10 cellular contexts compared by ENCODE assay signal in genomic region chr2:73938761-73939352, GRCh38. TPM values are rescaled to one million over a fixed set of nuclear protein-coding genes. Genes with fewer than 3 reads are reported as not detected.
A peak's percentile ranks its signal among the peaks of the same experiment; 100 is the strongest.
DNase-seq lines count a peak whose midpoint lies in the region; ATAC-seq, FAIRE-seq and TF ChIP-seq lines count a peak whose summit lies in the region.
"Had no signal": no experiment of that assay in that cellular context is flagged by ENCODE, and none has a peak within 500 bp of the region (broad histone marks: within the 10 kb centered on the region; RNA-seq: fewer than 3 reads in every experiment).

No MANE protein-coding gene starts in this region.

- FAIRE-seq in RCC 7860 (lab: Jason Lieb, UNC): peak; percentile 69

- H3K9me3 ChIP-seq in DND-41 (ENCODE audit: insufficient read depth, low read length, severe bottlenecking): no peaks in the 10 kb centered on the region

- H3K4me3 ChIP-seq in DND-41 (ENCODE audit: low read depth in 1 of 2, low read length in 2 of 2): no peak overlapping the region
- H3K4me3 ChIP-seq in choroid plexus epithelial cell (ENCODE audit: low read depth, low read length): no peak overlapping the region

- H3K27me3 ChIP-seq in DND-41 (ENCODE audit: insufficient read depth, low read length, poor library complexity): no peaks in the 10 kb centered on the region

- ATAC-seq in DND-41 (ENCODE audit: insufficient read depth, low read depth) (peak; percentile 71), HG02852 (IDR thresholded peaks at IDR 0.05; ENCODE audit: unreplicated experiment) (no peak), GM21367 (IDR thresholded peaks at IDR 0.05; ENCODE audit: unreplicated experiment) (no peak)

- peaks cover 23% of the 10 kb centered on the region for H3K4me1 Mint-ChIP-seq in osteocyte (ENCODE audit: unreplicated experiment)

- H3K27ac Mint-ChIP-seq in osteocyte (ENCODE audit: unreplicated experiment): peak overlapping the region; percentile 20

- no peaks in the 10 kb centered on the region for H3K9me3 Mint-ChIP-seq in osteocyte (ENCODE audit: unreplicated experiment)
- H3K9me3 Mint-ChIP-seq: central memory CD8-positive, alpha-beta T cell; natural killer cell had no signal

- peaks cover 59% of the 10 kb centered on the region; the same call in 1 of the 2 replicates for H4K20me1 ChIP-seq in DND-41 (ENCODE audit: insufficient read depth, low read length)

- no peak for DNase-seq in DND-41
- peak; percentile 65 for DNase-seq in RCC 7860 (ENCODE audit: low spot score)
- peak; percentile 73 for DNase-seq in choroid plexus epithelial cell (ENCODE audit: low read depth)
- no peak for DNase-seq in osteocyte (ENCODE audit: extremely low spot score, unreplicated experiment)
- DNase-seq in cortex of kidney (lab: John Stamatoyannopoulos, UW): no peak
- DNase-seq: natural killer cell, SIG-M5 had no signal

- H3K4me2 ChIP-seq in DND-41 (ENCODE audit: insufficient read depth, low read length): no peak overlapping the region

- no peaks in the 10 kb centered on the region for H3K27me3 Mint-ChIP-seq in osteocyte (ENCODE audit: unreplicated experiment)
- H3K27me3 Mint-ChIP-seq: central memory CD8-positive, alpha-beta T cell had no signal

- TF ChIP-seq CTCF in DND-41 (IDR thresholded peaks at IDR 0.05; ENCODE audit: borderline replicate concordance, extremely low read depth, low read length, poor library complexity, severe bottlenecking) (no peak), choroid plexus epithelial cell (conservative IDR thresholded peaks at IDR 0.05; ENCODE audit: low read depth, low read length) (no peak), osteocyte (IDR thresholded peaks at IDR 0.05) (no peak)

- H3K4me1 ChIP-seq in DND-41 (ENCODE audit: insufficient read depth, low read length): no peaks in the 10 kb centered on the region

- H3K36me3 ChIP-seq in DND-41 (ENCODE audit: insufficient read depth, low read length): peaks cover 78% of the 10 kb centered on the region

- no peak overlapping the region for H3K9ac ChIP-seq in DND-41 (ENCODE audit: low read depth, low read length)

- H3K79me2 ChIP-seq in DND-41 (ENCODE audit: insufficient read depth, low read length): peaks cover 98% of the 10 kb centered on the region

- no peak overlapping the region for H3K27ac ChIP-seq in DND-41 (ENCODE audit: low read length)

- H3K36me3 Mint-ChIP-seq in osteocyte (ENCODE audit: unreplicated experiment): peaks cover 9% of the 10 kb centered on the region
- H3K36me3 Mint-ChIP-seq: natural killer cell had no signal

- no peak overlapping the region for H2AFZ ChIP-seq in DND-41 (ENCODE audit: low read depth, low read length)

- no peak overlapping the region for H3K4me3 Mint-ChIP-seq in osteocyte (ENCODE audit: unreplicated experiment)
- H3K4me3 Mint-ChIP-seq: central memory CD8-positive, alpha-beta T cell; natural killer cell had no signal

RNA-seq across cellular contexts. Expression of gene DGUOK, which starts 12.2 kb away (rescaled TPM):
- 63.9 and 64.8 TPM in 2 replicates for total RNA-seq in osteocyte

RNA-seq across cellular contexts. Expression of gene TET3, which starts 45.9 kb away (rescaled TPM):
- total RNA-seq in osteocyte: 26.5 and 27.5 TPM in 2 replicates

RNA-seq across cellular contexts. Expression of gene ACTG2, which starts 46.0 kb away (rescaled TPM):
- 190 and 191 TPM in 2 replicates for total RNA-seq in osteocyte
- total RNA-seq: natural killer cell had no signal

Comparison
In these comparisons a context has a peak if more than half of its experiments do, and no peak if none do; other contexts are left out.
1. DNase-seq: peak in RCC 7860 (single experiment) and choroid plexus epithelial cell (single experiment); none in DND-41 (single experiment), osteocyte (single experiment) and cortex of kidney (single experiment).